ENCODE assay signal across 13 cellular contexts in genomic region chr11:48088682-48089050, GRCh38.
DNase-seq lines count a peak whose midpoint lies in the region; ATAC-seq and TF ChIP-seq lines count a peak whose summit lies in the region.
"Had no signal": no experiment of that assay in that cellular context is flagged by ENCODE, and none has a peak within 500 bp of the region (broad histone marks: within the 10 kb centered on the region; RNA-seq: fewer than 3 reads in every experiment).

No MANE protein-coding gene starts in this region.

- H3K4me2 ChIP-seq in BLaER1, result peak overlapping the region; percentile 25; the same call in 1 of the 2 replicates

- TF ChIP-seq EP300 in Ishikawa (IDR thresholded peaks at IDR 0.05; ENCODE audit: borderline replicate concordance), result no peak

- 0 out of 2 replicates have a peak, but pooled peaks cover 2% of the 10 kb centered on the region for H3K36me3 ChIP-seq in BLaER1
- H3K36me3 ChIP-seq: ascending aorta had no signal

- H4K20me1 ChIP-seq in BLaER1, result no peaks in the 10 kb centered on the region

- peaks cover 7% of the 10 kb centered on the region; the same call in 1 of the 2 replicates for H3K9me3 ChIP-seq in BLaER1
- H3K9me3 ChIP-seq: ascending aorta had no signal

- no peak overlapping the region for H3K9ac ChIP-seq in BLaER1
- H3K9ac ChIP-seq: parathyroid adenoma had no signal

- no peaks in the 10 kb centered on the region for H3K27me3 ChIP-seq in BLaER1
- H3K27me3 ChIP-seq: ascending aorta had no signal

- peak; percentile 91 for DNase-seq in NCI-H69 (lab: John Stamatoyannopoulos, UW)
- DNase-seq in iPS-NIHi7 (ENCODE audit: extremely low spot score), result peak; percentile 17
- no peak for DNase-seq in T1000 (lab: John Stamatoyannopoulos, UW)
- no peak for DNase-seq in activated T-cell treated with anti-CD3 and anti-CD28 coated beads, Interleukin-2, amount 50 U/mL, for 1 hour
- DNase-seq in MV-4-11 (lab: John Stamatoyannopoulos, UW), result no peak
- DNase-seq: CD8-positive, alpha-beta memory T cell; kidney glomerular epithelial cell; stimulated activated CD4-positive, alpha-beta T cell treated with anti-CD3 and anti-CD28 coated beads, Interleukin-4, amount 100 ng/mL, for 24 hours had no signal

- H3K4me1 ChIP-seq in BLaER1, result peaks cover 20% of the 10 kb centered on the region

- H3K4me3 ChIP-seq in BLaER1, result no peak overlapping the region
- H3K4me3 ChIP-seq: ascending aorta had no signal

- no peak for ATAC-seq in GM21423 (IDR thresholded peaks at IDR 0.05; ENCODE audit: unreplicated experiment)

- TF ChIP-seq RAD21 in Ishikawa (IDR thresholded peaks at IDR 0.05; ENCODE audit: low read depth), result no peak

- H3K27ac ChIP-seq in BLaER1, result no peak overlapping the region
- H3K27ac ChIP-seq: ascending aorta, parathyroid adenoma had no signal

TF ChIP-seq in Ishikawa, 13 proteins besides CTCF, POLR2A, EP300 and RAD21:
- TF ChIP-seq, protein P1, sequence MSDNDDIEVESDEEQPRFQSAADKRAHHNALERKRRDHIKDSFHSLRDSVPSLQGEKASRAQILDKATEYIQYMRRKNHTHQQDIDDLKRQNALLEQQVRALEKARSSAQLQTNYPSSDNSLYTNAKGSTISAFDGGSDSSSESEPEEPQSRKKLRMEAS (IDR thresholded peaks at IDR 0.05), result 0 out of 2 replicates have a peak, but pooled peaks have one; percentile 23
- TF ChIP-seq REST (IDR thresholded peaks at IDR 0.05; ENCODE audit: low read depth), result no peak
- TF ChIP-seq NFIC (IDR thresholded peaks at IDR 0.05), result peak; percentile 46; the same call in 1 of the 2 replicates
TF ChIP-seq in Ishikawa: peak in this region for 2.

Comparison
In these comparisons a context has a peak if more than half of its experiments do, and no peak if none do; other contexts are left out.
1. DNase-seq: peak in NCI-H69 (single experiment) and iPS-NIHi7 (single experiment); none in T1000 (single experiment), activated T-cell treated with anti-CD3 and anti-CD28 coated beads, Interleukin-2, amount 50 U/mL, for 1 hour (single experiment) and MV-4-11 (single experiment).